8 cellular contexts compared by ENCODE assay signal in the genomic region with DNA sequence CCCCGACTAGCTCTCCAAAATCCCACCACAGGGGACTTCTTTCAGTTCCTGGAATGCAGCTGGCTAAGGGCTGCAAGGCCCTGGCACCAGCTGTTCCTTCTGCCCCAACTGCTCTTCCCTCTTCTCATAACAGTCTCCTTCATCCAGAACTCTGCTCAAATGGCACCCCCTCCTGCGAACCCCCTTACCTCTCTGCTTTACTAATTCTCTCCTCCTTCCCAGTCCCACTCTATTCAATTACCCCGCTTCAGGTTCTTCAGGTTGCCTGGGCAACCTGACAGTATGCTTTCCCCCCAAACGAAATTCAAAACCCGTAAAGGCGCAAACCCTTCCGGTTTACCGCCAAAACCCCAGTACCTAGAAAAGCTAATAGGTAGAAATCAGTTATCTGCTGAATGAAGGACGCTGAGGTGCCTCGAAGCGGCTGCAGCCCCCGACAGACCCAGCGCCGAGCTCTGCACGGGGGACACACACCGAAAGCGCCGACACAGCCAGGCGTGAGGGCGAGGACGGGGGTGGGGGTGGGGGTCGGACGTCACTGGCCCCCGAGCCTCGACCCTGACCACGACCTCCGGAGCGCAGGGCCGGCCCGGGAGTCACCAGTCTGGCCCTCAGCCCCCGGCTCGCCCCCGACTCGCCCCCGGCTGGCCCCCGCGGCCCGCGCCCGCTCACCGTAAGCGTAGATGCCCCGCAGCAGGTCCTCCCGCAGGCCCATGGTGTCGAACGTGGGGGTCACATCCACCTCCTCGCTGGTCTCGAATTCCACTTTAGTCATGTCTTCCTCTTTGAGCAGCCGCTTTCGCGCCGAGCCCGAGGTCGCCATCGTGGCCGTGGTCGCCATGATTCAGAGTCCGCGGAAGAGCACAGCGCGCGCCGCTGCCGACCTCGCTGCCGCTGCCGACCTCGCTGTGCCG. TPM values are rescaled to one million over a fixed set of nuclear protein-coding genes. Genes with fewer than 3 reads are reported as not detected.
A peak's percentile ranks its signal among the peaks of the same experiment; 100 is the strongest.
DNase-seq lines count a peak whose midpoint lies in the region; ATAC-seq and TF ChIP-seq lines count a peak whose summit lies in the region.

No MANE protein-coding gene starts in this region.

- peaks cover 30% of the 10 kb centered on the region for H3K4me1 ChIP-seq in CD8-positive, alpha-beta T cell (ENCODE audit: insufficient read depth, low read length)
- H3K4me1 ChIP-seq in SJCRH30: peaks cover 15% of the 10 kb centered on the region
- H3K4me1 ChIP-seq in mesenchymal stem cell (ENCODE audit: control insufficient read depth, insufficient read depth, low read depth, low read length): peaks cover 18% of the 10 kb centered on the region

- H3K27ac Mint-ChIP-seq in CD8-positive, alpha-beta T cell: peak overlapping the region; percentile 95
- H3K27ac Mint-ChIP-seq in type B pancreatic cell: peak overlapping the region; percentile 100

- H3K4me2 ChIP-seq in mesenchymal stem cell (ENCODE audit: low read length, poor library complexity, severe bottlenecking): peak overlapping the region; percentile 92

- H3K4me1 Mint-ChIP-seq in CD8-positive, alpha-beta T cell (ENCODE audit: low read depth): peaks cover 43% of the 10 kb centered on the region
- H3K4me1 Mint-ChIP-seq in type B pancreatic cell (ENCODE audit: unreplicated experiment): peaks cover 28% of the 10 kb centered on the region

- H3K27ac ChIP-seq in CD8-positive, alpha-beta T cell (ENCODE audit: low read depth, low read length): peak overlapping the region; percentile 87
- H3K27ac ChIP-seq in SJCRH30 (peak overlapping the region; percentile 81), mesenchymal stem cell (ENCODE audit: low read length, poor library complexity, severe bottlenecking) (no peak overlapping the region)

- peak overlapping the region; percentile 96 to 97 for H3K23ac ChIP-seq in mesenchymal stem cell (ENCODE audit: low read length in 2 of 2)

- H2BK120ac ChIP-seq in mesenchymal stem cell (ENCODE audit: low read depth, low read length): no peak overlapping the region

- ATAC-seq in CD8-positive, alpha-beta T cell: no peak
- ATAC-seq in GM19372 (IDR thresholded peaks at IDR 0.05; ENCODE audit: low read depth, unreplicated experiment) (peak; percentile 22), HG03442 (IDR thresholded peaks at IDR 0.05; ENCODE audit: unreplicated experiment) (peak; percentile 14)

- peaks cover 41% of the 10 kb centered on the region for H3K36me3 Mint-ChIP-seq in CD8-positive, alpha-beta T cell
- peaks cover 10% of the 10 kb centered on the region for H3K36me3 Mint-ChIP-seq in type B pancreatic cell

- POLR2A ChIA-PET in CD8-positive, alpha-beta T cell (lab: Charles Lee): interaction anchor here (1.6 kb wide), 1 partner anchor 45 kb away, joined by 8 read pairs; a partner anchor contains a TSS

- no peaks in the 10 kb centered on the region for H3K9me3 Mint-ChIP-seq in CD8-positive, alpha-beta T cell
- H3K9me3 Mint-ChIP-seq in type B pancreatic cell: no peaks in the 10 kb centered on the region

- peaks cover 26% of the 10 kb centered on the region for H3K79me1 ChIP-seq in mesenchymal stem cell (replicated peaks; ENCODE audit: low read length, poor library complexity, severe bottlenecking)

- intact Hi-C loops in CD8-positive, alpha-beta T cell (cut with DNase I, micrococcal nuclease): loop anchor here (1.0 to 5.0 kb wide), 7 partner anchors 45 to 369 kb away; a partner anchor contains a TSS

- H2BK5ac ChIP-seq in mesenchymal stem cell (ENCODE audit: low read depth, low read length, poor library complexity, severe bottlenecking): no peak overlapping the region

- under 1% methylated on average over 65 of the region's 69 CpGs for WGBS in mesenchymal stem cell

- peak overlapping the region; percentile 67 for H2AFZ ChIP-seq in mesenchymal stem cell (ENCODE audit: low read depth, low read length)

- peak overlapping the region in 1 of 2 experiments; percentile 74 for H3K4ac ChIP-seq in mesenchymal stem cell (ENCODE audit: low read depth in 1 of 2, low read length in 2 of 2)

- H3K14ac ChIP-seq in mesenchymal stem cell (ENCODE audit: low read length in 2 of 2): peak overlapping the region; percentile 74 to 99

- peak overlapping the region; percentile 64 for H4K8ac ChIP-seq in mesenchymal stem cell (ENCODE audit: low read length)

- no peak for TF ChIP-seq CTCF in CD8-positive, alpha-beta T cell (IDR thresholded peaks at IDR 0.05)
- no peak for TF ChIP-seq CTCF in type B pancreatic cell (conservative IDR thresholded peaks at IDR 0.05)

- no peaks in the 10 kb centered on the region for H3K27me3 ChIP-seq in CD8-positive, alpha-beta T cell (ENCODE audit: insufficient read depth, low read length)
- no peaks in the 10 kb centered on the region for H3K27me3 ChIP-seq in SJCRH30
- no peaks in the 10 kb centered on the region for H3K27me3 ChIP-seq in mesenchymal stem cell (ENCODE audit: control insufficient read depth in 1 of 2, insufficient read depth in 1 of 2, low read length in 2 of 2)

- H2BK15ac ChIP-seq in mesenchymal stem cell (ENCODE audit: low read depth, poor library complexity, severe bottlenecking): peak overlapping the region; percentile 98

- H4K91ac ChIP-seq in mesenchymal stem cell (ENCODE audit: low read length): peak overlapping the region; percentile 83

- peak overlapping the region; percentile 85 for H3K4me3 ChIP-seq in CD8-positive, alpha-beta T cell (ENCODE audit: low read depth, low read length)
- H3K4me3 ChIP-seq in SJCRH30 (peak overlapping the region; percentile 90), mesenchymal stem cell (ENCODE audit: insufficient read depth in 1 of 2, low read depth in 1 of 2, low read length in 2 of 2) (peak overlapping the region; percentile 93 to 98)

- peak overlapping the region; percentile 98 for H3K4me3 Mint-ChIP-seq in CD8-positive, alpha-beta T cell
- H3K4me3 Mint-ChIP-seq in type B pancreatic cell: peak overlapping the region; percentile 99

- no peaks in the 10 kb centered on the region for H3K9me3 ChIP-seq in CD8-positive, alpha-beta T cell (ENCODE audit: low read length)
- H3K9me3 ChIP-seq in SJCRH30 (replicated peaks) (no peaks in the 10 kb centered on the region), mesenchymal stem cell (ENCODE audit: control insufficient read depth, low read length) (no peaks in the 10 kb centered on the region)

- H2AK5ac ChIP-seq in mesenchymal stem cell (ENCODE audit: low read length, severe bottlenecking): no peak overlapping the region

- CTCF ChIA-PET in CD8-positive, alpha-beta T cell (lab: Charles Lee): interaction anchor here (1.3 to 1.5 kb wide), 2 partner anchors 45 to 955 kb away, joined by 3 to 8 read pairs; a partner anchor contains a TSS

- peak in 5 of 7 experiments; percentile 6 to 49 (median 14) for DNase-seq in CD8-positive, alpha-beta T cell
- peak; percentile 69 to 83 for DNase-seq in SJCRH30
- DNase-seq in ecto neural progenitor cell (ENCODE audit: low spot score): peak; percentile 80
- peak; percentile 45 for DNase-seq in mesenchymal stem cell
- no peak for DNase-seq in type B pancreatic cell (ENCODE audit: extremely low spot score, unreplicated experiment)
- no peak for DNase-seq in GOT3 (lab: John Stamatoyannopoulos, UW)

- peak overlapping the region; percentile 92 for H3K9ac ChIP-seq in mesenchymal stem cell (ENCODE audit: low read length)

- H3K18ac ChIP-seq in mesenchymal stem cell (ENCODE audit: low read depth in 1 of 2, low read length in 2 of 2): peak overlapping the region; percentile 92 to 96

- H3K27me3 Mint-ChIP-seq in CD8-positive, alpha-beta T cell (ENCODE audit: low read depth): no peaks in the 10 kb centered on the region
- no peaks in the 10 kb centered on the region for H3K27me3 Mint-ChIP-seq in type B pancreatic cell

- peaks cover 20% of the 10 kb centered on the region for H3K36me3 ChIP-seq in CD8-positive, alpha-beta T cell (ENCODE audit: insufficient read depth, low read length)
- H3K36me3 ChIP-seq in SJCRH30: peaks cover 44% of the 10 kb centered on the region
- H3K36me3 ChIP-seq in mesenchymal stem cell (ENCODE audit: control insufficient read depth in 1 of 2, insufficient read depth in 2 of 2, low read depth in 1 of 2, low read length in 2 of 2): peaks cover 27 to 29% of the 10 kb centered on the region in 2 experiments

- peak overlapping the region in 1 of 2 experiments; percentile 57 for H2BK12ac ChIP-seq in mesenchymal stem cell (ENCODE audit: low read length in 2 of 2)

RNA-seq across cellular contexts. Expression of a gene that starts 0.6 kb away (rescaled TPM):
- 100 to 1,000 TPM; 121 to 123 TPM for total RNA-seq in CD8-positive, alpha-beta T cell
- total RNA-seq in SJCRH30 (2014; rRNA removed; shearing (Covaris generic)): 362 and 371 TPM in 2 replicates
- 50.7 TPM for polyA plus RNA-seq in mesenchymal stem cell (2013, experiment 1 of 2)
- 54.6 TPM for polyA plus RNA-seq in mesenchymal stem cell (2013, experiment 2 of 2)
- total RNA-seq in type B pancreatic cell (ENCODE audit: low replicate concordance): 104 and 112 TPM in 2 replicates

RNA-seq across cellular contexts. Expression of a gene that starts 23.5 kb away (rescaled TPM):
- total RNA-seq in CD8-positive, alpha-beta T cell: not detected
- total RNA-seq in SJCRH30 (2014; rRNA removed; shearing (Covaris generic)): 0.32 and 0.33 TPM in 2 replicates
- 0.01 TPM for polyA plus RNA-seq in mesenchymal stem cell (2013, experiment 1 of 2)
- polyA plus RNA-seq in mesenchymal stem cell (2013, experiment 2 of 2): 0.07 TPM
- 1.9 and 6.7 TPM in 2 replicates for total RNA-seq in type B pancreatic cell (ENCODE audit: low replicate concordance)

RNA-seq across cellular contexts. Expression of a gene that starts 45.0 kb away (rescaled TPM):
- total RNA-seq in CD8-positive, alpha-beta T cell: 10 to 100 TPM; 21.3 to 22.6 TPM
- total RNA-seq in SJCRH30 (2014; rRNA removed; shearing (Covaris generic)): 17.5 and 23.1 TPM in 2 replicates
- polyA plus RNA-seq in mesenchymal stem cell (2013, experiment 1 of 2): 33.6 TPM
- polyA plus RNA-seq in mesenchymal stem cell (2013, experiment 2 of 2): 33.3 TPM
- total RNA-seq in type B pancreatic cell (ENCODE audit: low replicate concordance): 37.7 and 40.7 TPM in 2 replicates

Comparison
In these comparisons a context has a peak if more than half of its experiments do, and no peak if none do; other contexts are left out.
1. DNase-seq: peak in CD8-positive, alpha-beta T cell (5 of 7), SJCRH30 (2 of 2), ecto neural progenitor cell (single experiment) and mesenchymal stem cell (single experiment); none in type B pancreatic cell (single experiment) and GOT3 (single experiment).
2. Peak in every context shown above with its lines, with median percentiles within 50 percentile points of each other: H3K4me3 ChIP-seq.